Comparison of ENCODE assay signal across 19 cellular contexts in genomic region chr15:66741646-66742045, GRCh38.
"Had no signal": no experiment of that assay in that cellular context is flagged by ENCODE, and none has a peak within 500 bp of the region (broad histone marks: within the 10 kb centered on the region; RNA-seq: fewer than 3 reads in every experiment).

No MANE protein-coding gene starts in this region.

- H3K4me3 Mint-ChIP-seq: activated naive CD8-positive, alpha-beta T cell treated with anti-CD3 and anti-CD28 coated beads for 36 hours; naive B cell; T-helper 17 cell had no signal

- H3K36me3 ChIP-seq: colonic mucosa, gastrocnemius medialis, left lung, neutrophil, spleen, transverse colon, WERI-Rb-1 had no signal

- H3K9me3 ChIP-seq: body of pancreas, colonic mucosa, gastrocnemius medialis, left lung, neutrophil, spleen, transverse colon had no signal

- H3K27me3 Mint-ChIP-seq: activated naive CD8-positive, alpha-beta T cell treated with anti-CD3 and anti-CD28 coated beads for 36 hours had no signal

- H3K36me3 Mint-ChIP-seq: activated naive CD8-positive, alpha-beta T cell treated with anti-CD3 and anti-CD28 coated beads for 36 hours; naive B cell had no signal

- H3K27me3 ChIP-seq: body of pancreas, colonic mucosa, gastrocnemius medialis, left lung, neutrophil, spleen, transverse colon had no signal

- H3K9me3 Mint-ChIP-seq: activated naive CD8-positive, alpha-beta T cell treated with anti-CD3 and anti-CD28 coated beads for 36 hours; naive B cell had no signal

- H3K4me1 Mint-ChIP-seq: activated naive CD8-positive, alpha-beta T cell treated with anti-CD3 and anti-CD28 coated beads for 36 hours had no signal

- H3K9ac ChIP-seq: parathyroid adenoma had no signal

- H3K4me1 ChIP-seq: colonic mucosa, gastrocnemius medialis, parathyroid adenoma had no signal

- H3K4me3 ChIP-seq: body of pancreas, colonic mucosa, gastrocnemius medialis, left lung, spleen, transverse colon had no signal

- H3K27ac ChIP-seq: body of pancreas, colonic mucosa, gastrocnemius medialis, left lung, neutrophil, parathyroid adenoma, WERI-Rb-1 had no signal

- DNase-seq: activated CD4-positive, alpha-beta T cell treated with anti-CD3 and anti-CD28 coated beads, Interleukin-2, amount 50 U/mL, for 48 hours; activated naive CD8-positive, alpha-beta T cell treated with anti-CD3 and anti-CD28 coated beads for 36 hours; activated T-cell treated with anti-CD3 and anti-CD28 coated beads for 4 hours; body of pancreas; central memory CD4-positive, alpha-beta T cell; colonic mucosa; erythroblast; gastrocnemius medialis; head of caudate nucleus; left lung; mammary epithelial cell; naive B cell; spleen; stimulated activated naive CD4-positive, alpha-beta T cell treated with Interleukin-2 at 50 U/mL for 16 hours; T-helper 17 cell; transverse colon; WERI-Rb-1 had no signal

- ATAC-seq: body of pancreas, gastrocnemius medialis, left lung, T-helper 17 cell had no signal

- H3K27ac Mint-ChIP-seq: activated naive CD8-positive, alpha-beta T cell treated with anti-CD3 and anti-CD28 coated beads for 36 hours; T-helper 17 cell had no signal
